1 cellular context compared by ENCODE assay signal in genomic region chr1:3135073-3135745, GRCh38.
TF ChIP-seq lines count a peak whose summit lies in the region.

No MANE protein-coding gene starts in this region.

TF ChIP-seq in GM23338, 12 proteins besides CTCF, POLR2A, EP300 and RAD21 (continued from another document):
- TF ChIP-seq ZNF462 (CRISPR knock-in tag; IDR thresholded peaks at IDR 0.05): no peak
- no peak for TF ChIP-seq JUNB (IDR thresholded peaks at IDR 0.05; ENCODE audit: unreplicated experiment)
- no peak for TF ChIP-seq EZH2phosphoT487 (IDR thresholded peaks at IDR 0.05; ENCODE audit: unreplicated experiment)
- no peak for TF ChIP-seq POLR2AphosphoS5 (IDR thresholded peaks at IDR 0.05; ENCODE audit: low read depth)
- TF ChIP-seq ZNF114 (CRISPR knock-in tag; IDR thresholded peaks at IDR 0.05): no peak
- TF ChIP-seq CREB1 (CRISPR knock-in tag; IDR thresholded peaks at IDR 0.05; ENCODE audit: low read depth): no peak
- no peak for TF ChIP-seq ETS1 (IDR thresholded peaks at IDR 0.05)
